ENCODE assay signal across 7 cellular contexts in the genomic region with DNA sequence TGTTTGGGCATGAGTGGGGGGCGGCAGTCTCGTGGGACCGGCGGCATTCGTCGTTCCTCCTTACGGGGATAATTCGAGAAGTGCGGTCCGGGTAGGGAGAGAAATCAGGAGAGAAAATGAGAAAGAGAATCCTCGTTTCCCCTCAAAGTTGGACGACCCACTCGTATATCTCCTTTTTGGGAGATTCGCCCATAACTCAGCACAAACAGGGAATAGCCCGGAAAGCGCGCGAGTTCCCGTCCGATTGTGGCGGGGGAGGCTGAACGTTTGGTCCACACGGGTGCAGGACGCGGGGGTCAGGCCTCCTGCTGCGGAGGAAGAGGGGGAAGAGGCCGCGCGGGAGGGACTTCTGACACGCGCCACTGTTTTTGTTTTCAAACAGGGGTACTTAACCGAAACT. TPM values are rescaled to one million over a fixed set of nuclear protein-coding genes. Genes with fewer than 3 reads are reported as not detected.
DNase-seq lines count a peak whose midpoint lies in the region; ATAC-seq and TF ChIP-seq lines count a peak whose summit lies in the region.

No MANE protein-coding gene starts in this region.

- no peak overlapping the region for H3K56ac ChIP-seq in H9 (ENCODE audit: insufficient read length, low read depth, low read length)

- H3K4me3 Mint-ChIP-seq in H9, result peak overlapping the region; percentile 70 to 85

- H3K4me1 ChIP-seq in H9 (ENCODE audit: insufficient read depth, low read length) (no peaks in the 10 kb centered on the region), heart right ventricle (peaks cover 0 to 15% (median 7%) of the 10 kb centered on the region in 9 donors)

- H3K27me3 Mint-ChIP-seq in H9 (ENCODE audit: low read depth), result peaks cover 58% of the 10 kb centered on the region

- H3K23ac ChIP-seq in H9 (ENCODE audit: insufficient read length, low read depth, low read length), result no peak overlapping the region

- no peak overlapping the region for H3T11ph ChIP-seq in H9 (ENCODE audit: low read length)

- H3K4me3 ChIP-seq in WERI-Rb-1 (ENCODE audit: low read depth, low read length) (peak overlapping the region; percentile 54), heart right ventricle (peak overlapping the region; percentile 69 to 95 (median 86)), retinal pigment epithelial cell (ENCODE audit: low read length) (peak overlapping the region; percentile 63)

- no peak overlapping the region for H3K14ac ChIP-seq in H9 (ENCODE audit: insufficient read depth, low read length)

- no peaks in the 10 kb centered on the region for H4K20me1 ChIP-seq in H9 (ENCODE audit: control insufficient read depth, insufficient read depth, insufficient read length)

- H3K4ac ChIP-seq in H9 (ENCODE audit: low read depth, low read length), result no peak overlapping the region

- no peak overlapping the region for H2AK5ac ChIP-seq in H9 (ENCODE audit: insufficient read length, low read length)

- peaks cover 14% of the 10 kb centered on the region for H3K23me2 ChIP-seq in H9 (ENCODE audit: insufficient read length, low read depth, low read length, poor library complexity, severe bottlenecking)

- H3K18ac ChIP-seq in H9 (ENCODE audit: insufficient read length, low read depth, low read length), result no peak overlapping the region

- DNase-seq in H9 (no peak), WERI-Rb-1 (no peak), heart right ventricle (peak; percentile 23 to 28), retinal pigment epithelial cell (ENCODE audit: low read depth) (no peak), NCI-H1930 (lab: John Stamatoyannopoulos, UW) (no peak), GM19238 (ENCODE audit: insufficient read length, low spot score) (no peak)

- H2BK5ac ChIP-seq in H9 (ENCODE audit: insufficient read length, low read length), result no peak overlapping the region

- no peak overlapping the region for H4K91ac ChIP-seq in H9 (ENCODE audit: insufficient read length, low read depth, low read length)

- H3K9ac ChIP-seq in H9 (ENCODE audit: extremely low read depth, insufficient read length, low read length), result no peak overlapping the region

- H4K8ac ChIP-seq in H9 (replicated peaks; ENCODE audit: insufficient read length, low read depth, low read length), result no peak overlapping the region

- H3K27ac ChIP-seq in H9 (ENCODE audit: insufficient read length, low read depth, low read length) (no peak overlapping the region), WERI-Rb-1 (no peak overlapping the region), heart right ventricle (peak overlapping the region; percentile 81 to 93 (median 91))

- H4K5ac ChIP-seq in H9 (ENCODE audit: insufficient read length, low read depth, low read length), result no peak overlapping the region

- no peaks in the 10 kb centered on the region for H3K79me1 ChIP-seq in H9 (ENCODE audit: insufficient read depth, low read depth, low read length, poor library complexity, severe bottlenecking)

- H3K9me3 Mint-ChIP-seq in H9, result no peaks in the 10 kb centered on the region; a peak in 1 of 5 replicates

- no peak for TF ChIP-seq CTCF in H9 (conservative IDR thresholded peaks at IDR 0.05)
- no peak for TF ChIP-seq CTCF in WERI-Rb-1 (IDR thresholded peaks at IDR 0.05; ENCODE audit: low read depth, low read length)
- TF ChIP-seq CTCF in heart right ventricle (IDR thresholded peaks at IDR 0.05), result no peak
- TF ChIP-seq CTCF in retinal pigment epithelial cell (conservative IDR thresholded peaks at IDR 0.05; ENCODE audit: low read depth, low read length), result no peak

- H3K4me1 Mint-ChIP-seq in H9, result peaks cover 4 to 7% of the 10 kb centered on the region in 2 experiments; a peak in 3 of 4 replicates

- H2BK120ac ChIP-seq in H9 (ENCODE audit: low read depth, low read length, poor library complexity, severe bottlenecking), result no peak overlapping the region

- no CpG with 5 or more reads among the region's 32 CpGs for WGBS in H9 (ENCODE audit: extremely low coverage, insufficient read length, low lambda C conversion rate)
- 1 to 2% methylated on average over 32 of the region's 32 CpGs for WGBS in heart right ventricle, 2 donors

- no peaks in the 10 kb centered on the region for H3K9me3 ChIP-seq in H9 (ENCODE audit: control insufficient read depth, low read depth, low read length)
- H3K9me3 ChIP-seq in WERI-Rb-1 (ENCODE audit: severe bottlenecking), result no peaks in the 10 kb centered on the region
- no peaks in the 10 kb centered on the region for H3K9me3 ChIP-seq in heart right ventricle

- H2BK15ac ChIP-seq in H9 (ENCODE audit: low read depth, low read length), result no peak overlapping the region

- H3K4me2 ChIP-seq in H9 (ENCODE audit: insufficient read depth, insufficient read length, low read length), result peak overlapping the region; percentile 84

- no peaks in the 10 kb centered on the region for H3K79me2 ChIP-seq in H9 (ENCODE audit: insufficient read depth, low read length)

- no peak overlapping the region for H2BK12ac ChIP-seq in H9 (ENCODE audit: insufficient read length, low read depth, low read length)

- intact Hi-C loops in heart right ventricle (cut with DNase I), result loop anchor here in 4 of 10 donors (5.0 to 10.0 kb wide), 4 partner anchors 217 to 275 kb away; no protein-coding TSS in a partner anchor

- H3K27ac Mint-ChIP-seq in H9, result no peak overlapping the region

- no peak overlapping the region for H2BK20ac ChIP-seq in H9 (ENCODE audit: low read depth, low read length, poor library complexity, severe bottlenecking)

- peak in 5 of 8 donors; percentile 4 to 46 (median 30) for ATAC-seq in heart right ventricle
- ATAC-seq in HG02763 (IDR thresholded peaks at IDR 0.05; ENCODE audit: unreplicated experiment), result no peak

- H3K36me3 ChIP-seq in WERI-Rb-1 (peaks cover 5% of the 10 kb centered on the region; the same call in 1 of the 2 replicates), heart right ventricle (peaks cover 0 to 8% (median 0%) of the 10 kb centered on the region in 9 donors)

- no peaks in the 10 kb centered on the region for H3K36me3 Mint-ChIP-seq in H9 (ENCODE audit: insufficient read depth in 1 of 3, low read depth in 3 of 3)

- H2AFZ ChIP-seq in H9 (ENCODE audit: low read length), result peak overlapping the region; percentile 91

- H3K27me3 ChIP-seq in H9 (ENCODE audit: insufficient read depth, low read length) (peaks cover 13% of the 10 kb centered on the region; the same call in 1 of the 2 replicates), WERI-Rb-1 (ENCODE audit: insufficient read depth, low read depth, severe bottlenecking) (no peaks in the 10 kb centered on the region), heart right ventricle (peaks cover 0 to 63% (median 0%) of the 10 kb centered on the region in 7 donors)

RNA-seq across cellular contexts. Expression of a gene that starts 42.4 kb away (rescaled TPM):
- total RNA-seq in H9 (2021) (5.7 and 6.0 TPM in 2 replicates), heart right ventricle (10 to 100 TPM; 31.1 to 59.7 (median 39.0) TPM)
- 10 to 100 TPM; 37.8 to 50.3 TPM for polyA plus RNA-seq in heart right ventricle

Comparison
In these comparisons a context has a peak if more than half of its experiments do, and no peak if none do; other contexts are left out.
1. DNase-seq: peak in heart right ventricle (2 of 2); none in H9 (single experiment), WERI-Rb-1 (single experiment), retinal pigment epithelial cell (single experiment), NCI-H1930 (0 of 2) and GM19238 (single experiment).
2. H3K27ac ChIP-seq: peak in heart right ventricle (10 of 10); none in H9 (single experiment) and WERI-Rb-1 (single experiment).
3. Peak in every context shown above with its lines, with median percentiles within 50 percentile points of each other: H3K4me3 ChIP-seq.